Comparison of ENCODE assay signal across 14 cellular contexts in the genomic region with DNA sequence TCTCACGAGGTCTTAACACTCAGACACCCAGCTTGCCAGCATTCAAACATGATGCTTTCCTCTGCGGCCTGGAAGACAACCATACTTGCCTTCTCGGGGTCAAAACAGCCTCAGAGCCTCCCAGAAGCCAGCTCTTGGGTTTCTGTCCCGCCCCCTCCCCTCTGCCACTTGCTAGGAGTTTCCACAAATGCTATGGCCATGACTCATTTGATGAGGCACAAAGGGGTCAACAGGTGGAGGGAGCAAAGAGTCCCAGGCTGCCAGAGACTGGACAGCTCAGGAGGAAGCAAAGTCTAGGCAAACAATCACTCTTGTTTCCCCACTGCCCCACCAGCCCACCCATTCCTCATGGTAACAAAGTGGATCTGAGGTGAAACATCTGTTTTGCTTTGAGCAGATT.
DNase-seq lines count a peak whose midpoint lies in the region; ATAC-seq and TF ChIP-seq lines count a peak whose summit lies in the region.
"Had no signal": no experiment of that assay in that cellular context is flagged by ENCODE, and none has a peak within 500 bp of the region (broad histone marks: within the 10 kb centered on the region; RNA-seq: fewer than 3 reads in every experiment).

No MANE protein-coding gene starts in this region.

- in situ Hi-C loops in astrocyte of the spinal cord (cut with HindIII; ENCODE audit: low sequenced_read_pairs): no loop called here
- in situ Hi-C loops in HAP-1 (cut with MboI; ENCODE audit: low sequenced_read_pairs): no loop called here

- no peak for TF ChIP-seq CTCF in astrocyte of the spinal cord (IDR thresholded peaks at IDR 0.05; ENCODE audit: low read depth, low read length)

- H3K36me3 ChIP-seq in HAP-1 (replicated peaks): no peaks in the 10 kb centered on the region
- H3K36me3 ChIP-seq: BLaER1, prostate gland, upper lobe of left lung had no signal

- ATAC-seq in GM19351 (IDR thresholded peaks at IDR 0.05; ENCODE audit: unreplicated experiment): no peak
- no peak for ATAC-seq in GM21423 (IDR thresholded peaks at IDR 0.05; ENCODE audit: unreplicated experiment)

- peaks cover 10% of the 10 kb centered on the region for H3K4me1 ChIP-seq in HAP-1
- H3K4me1 ChIP-seq: BLaER1, prostate gland, upper lobe of left lung had no signal

- peak; percentile 17 for DNase-seq in AG08395 (ENCODE audit: low spot score)
- DNase-seq in HK-2 (ENCODE audit: unreplicated experiment): peak; percentile 16
- DNase-seq in astrocyte of the spinal cord (ENCODE audit: low read depth, low spot score): peak; percentile 58
- peak; percentile 88 for DNase-seq in kidney tubule cell (ENCODE audit: low spot score)
- DNase-seq in HAP-1 (ENCODE audit: low spot score in 2 of 2): no peak
- no peak for DNase-seq in SKM-1 (lab: John Stamatoyannopoulos, UW; ENCODE audit: unreplicated experiment)
- DNase-seq: activated CD4-positive, CD25-positive, alpha-beta regulatory T cell; activated CD8-positive, alpha-beta memory T cell treated with anti-CD3 and anti-CD28 coated beads, Interleukin-2, amount 50 U/mL, for 48 hours; MV-4-11; upper lobe of left lung had no signal

- no peaks in the 10 kb centered on the region for H3K9me3 ChIP-seq in HAP-1
- H3K9me3 ChIP-seq: BLaER1, prostate gland, upper lobe of left lung had no signal

- no peaks in the 10 kb centered on the region for H3K27me3 ChIP-seq in HAP-1 (ENCODE audit: low read depth)
- H3K27me3 ChIP-seq: BLaER1, upper lobe of left lung had no signal

- H3K4me3 ChIP-seq in astrocyte of the spinal cord (ENCODE audit: low read depth, low read length) (no peak overlapping the region), HAP-1 (no peak overlapping the region)
- H3K4me3 ChIP-seq: BLaER1, prostate gland, upper lobe of left lung had no signal

Comparison
In these comparisons a context has a peak if more than half of its experiments do, and no peak if none do; other contexts are left out.
1. DNase-seq: peak in AG08395 (single experiment), HK-2 (single experiment), astrocyte of the spinal cord (single experiment) and kidney tubule cell (single experiment); none in HAP-1 (0 of 2) and SKM-1 (single experiment).